Comparison of ENCODE assay signal across 16 cellular contexts in genomic region chr11:69983897-69984438, GRCh38.
"Had no signal": no experiment of that assay in that cellular context is flagged by ENCODE, and none has a peak within 500 bp of the region (broad histone marks: within the 10 kb centered on the region; RNA-seq: fewer than 3 reads in every experiment).

No MANE protein-coding gene starts in this region.

- H3K4me3 Mint-ChIP-seq: activated CD4-positive, alpha-beta T cell treated with anti-CD3 and anti-CD28 coated beads, Interleukin-2, amount 10 ng/mL, durations not matched to agents 24 days and 14 days; effector memory CD8-positive, alpha-beta T cell; naive thymus-derived CD4-positive, alpha-beta T cell had no signal

- ATAC-seq: body of pancreas; effector memory CD8-positive, alpha-beta T cell; left colon; naive thymus-derived CD4-positive, alpha-beta T cell; sciatic nerve; upper lobe of right lung had no signal

- H3K9me3 ChIP-seq: adrenal gland, body of pancreas, upper lobe of right lung had no signal

- DNase-seq: activated CD4-positive, alpha-beta T cell treated with anti-CD3 and anti-CD28 coated beads, Interleukin-2, amount 10 ng/mL, durations not matched to agents 24 days and 14 days; activated CD8-positive, alpha-beta memory T cell treated with anti-CD3 and anti-CD28 coated beads for 24 hours; activated naive CD4-positive, alpha-beta T cell treated with anti-CD3 and anti-CD28 coated beads, Interleukin-2, amount 50 U/mL, for 16 hours; adrenal gland; body of pancreas; central memory CD4-positive, alpha-beta T cell; effector memory CD8-positive, alpha-beta T cell; hypothalamus; left colon; naive thymus-derived CD4-positive, alpha-beta T cell; stimulated activated CD4-positive, alpha-beta T cell treated with anti-CD3 and anti-CD28 coated beads, Interleukin-12 subunit alpha, Interleukin-12 subunit beta, amount 100 ng/mL, for 4 hours; stimulated activated CD4-positive, alpha-beta T cell treated with anti-CD3 and anti-CD28 coated beads, Interleukin-2, amount 100 ng/mL, for 48 hours; stimulated activated naive CD4-positive, alpha-beta T cell treated with Interleukin-2 at 50 U/mL for 16 hours had no signal

- H3K4me1 Mint-ChIP-seq: activated CD4-positive, alpha-beta T cell treated with anti-CD3 and anti-CD28 coated beads, Interleukin-2, amount 10 ng/mL, durations not matched to agents 24 days and 14 days; naive thymus-derived CD4-positive, alpha-beta T cell had no signal

- H3K36me3 Mint-ChIP-seq: naive thymus-derived CD4-positive, alpha-beta T cell had no signal

- H3K27ac Mint-ChIP-seq: activated CD4-positive, alpha-beta T cell treated with anti-CD3 and anti-CD28 coated beads, Interleukin-2, amount 10 ng/mL, durations not matched to agents 24 days and 14 days; activated T-helper 2 cell treated with anti-CD3 and anti-CD28 coated beads, Interferon-gamma antibody, Interleukin-2, Interleukin-4, amounts not matched to agents 10 μg/mL and 5 μg/mL and 100 μg/mL, durations not matched to agents 14 hours and 24 hours and 36 hours; effector memory CD8-positive, alpha-beta T cell; naive thymus-derived CD4-positive, alpha-beta T cell had no signal

- H3K36me3 ChIP-seq: adrenal gland, upper lobe of right lung had no signal

- H3K4me3 ChIP-seq: adrenal gland, body of pancreas, upper lobe of right lung had no signal

- H3K9me3 Mint-ChIP-seq: activated CD4-positive, alpha-beta T cell treated with anti-CD3 and anti-CD28 coated beads, Interleukin-2, amount 10 ng/mL, durations not matched to agents 24 days and 14 days; activated T-helper 2 cell treated with anti-CD3 and anti-CD28 coated beads, Interferon-gamma antibody, Interleukin-2, Interleukin-4, amounts not matched to agents 10 μg/mL and 5 μg/mL and 100 μg/mL, durations not matched to agents 14 hours and 24 hours and 36 hours; effector memory CD8-positive, alpha-beta T cell; naive thymus-derived CD4-positive, alpha-beta T cell had no signal

- H3K27ac ChIP-seq: adrenal gland, body of pancreas, upper lobe of right lung had no signal

- H3K27me3 ChIP-seq: body of pancreas had no signal
